Comparison of ENCODE assay signal across 23 cellular contexts in the genomic region with DNA sequence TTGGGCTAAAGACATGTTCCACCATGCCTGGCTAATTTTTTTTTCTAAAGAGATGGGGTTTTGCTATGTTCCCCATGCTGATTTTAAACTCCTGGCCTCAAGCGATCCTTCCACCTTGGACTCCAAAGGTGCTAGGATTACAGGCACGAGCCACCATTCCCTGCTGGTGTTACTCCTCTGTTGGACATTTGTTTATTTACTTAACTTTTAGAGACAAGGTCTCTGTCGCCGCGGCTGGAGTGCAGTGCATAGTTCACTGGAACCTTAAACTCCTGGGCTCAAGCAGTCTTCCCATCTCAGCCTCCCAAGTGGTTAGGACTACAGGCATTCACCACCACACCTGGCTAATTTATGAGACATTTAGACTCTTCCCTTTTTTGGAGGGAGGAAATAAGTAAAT. TPM values are rescaled to one million over a fixed set of nuclear protein-coding genes. Genes with fewer than 3 reads are reported as not detected.
A peak's percentile ranks its signal among the peaks of the same experiment; 100 is the strongest.
DNase-seq lines count a peak whose midpoint lies in the region; ATAC-seq, FAIRE-seq and TF ChIP-seq lines count a peak whose summit lies in the region.
"Had no signal": no experiment of that assay in that cellular context is flagged by ENCODE, and none has a peak within 500 bp of the region (broad histone marks: within the 10 kb centered on the region; RNA-seq: fewer than 3 reads in every experiment).

No MANE protein-coding gene starts in this region.

- H3K4me2 ChIP-seq in GM23338 (no peak overlapping the region), neuronal stem cell (ENCODE audit: insufficient read depth, low read length, poor library complexity, severe bottlenecking) (no peak overlapping the region)

- no peaks in the 10 kb centered on the region for H3K27me3 ChIP-seq in GM23338 (ENCODE audit: insufficient read depth)
- no peaks in the 10 kb centered on the region for H3K27me3 ChIP-seq in neuronal stem cell (ENCODE audit: control insufficient read depth in 3 of 3, insufficient read depth in 3 of 3, low read depth in 1 of 3, low read length in 3 of 3)
- H3K27me3 ChIP-seq: BE2C had no signal

- H3K4me3 ChIP-seq in GM23338 (no peak overlapping the region), neuronal stem cell (ENCODE audit: low read length in 2 of 2) (no peak overlapping the region)
- H3K4me3 ChIP-seq: HAP-1, K562 had no signal

- no peak overlapping the region for H4K8ac ChIP-seq in neuronal stem cell (ENCODE audit: low read depth, low read length)

- H2AFZ ChIP-seq in GM23338 = no peak overlapping the region
- H2AFZ ChIP-seq in neuronal stem cell (ENCODE audit: low read length) = no peak overlapping the region

- H3K4me1 Mint-ChIP-seq in GM23338 (no peaks in the 10 kb centered on the region), WTC11 (no peaks in the 10 kb centered on the region)

- no peaks in the 10 kb centered on the region; the same call in none of the 2 replicates for H4K20me1 ChIP-seq in GM23338 (replicated peaks; ENCODE audit: insufficient read depth)

- H3K9me2 ChIP-seq in GM23338 (ENCODE audit: insufficient read depth) = no peaks in the 10 kb centered on the region

- no peak overlapping the region for H3K18ac ChIP-seq in neuronal stem cell (ENCODE audit: low read length)

- H4K91ac ChIP-seq in neuronal stem cell (ENCODE audit: low read depth, low read length, poor library complexity) = no peak overlapping the region

- POLR2A ChIA-PET in WTC11 (lab: Charles Lee) = no interaction called here

- no peak overlapping the region for H2BK15ac ChIP-seq in neuronal stem cell (ENCODE audit: low read length)

- no peak overlapping the region for H2BK120ac ChIP-seq in neuronal stem cell (ENCODE audit: low read depth, low read length)

- ATAC-seq in GM23338 = no peak
- ATAC-seq in WTC11 = no peak
- ATAC-seq in left lobe of liver = peak; percentile 70
- ATAC-seq in HG03135 (IDR thresholded peaks at IDR 0.05; ENCODE audit: unreplicated experiment) = no peak
- ATAC-seq: K562 had no signal

- peak overlapping the region; percentile 52; the same call in 1 of the 2 replicates for H3K27ac ChIP-seq in GM23338 (ENCODE audit: low read depth)
- H3K27ac ChIP-seq in neuronal stem cell (replicated peaks; ENCODE audit: low read length) = no peak overlapping the region

- H2BK5ac ChIP-seq in neuronal stem cell (ENCODE audit: low read length) = no peak overlapping the region

- TF ChIP-seq CTCF in GM23338 (conservative IDR thresholded peaks at IDR 0.05; ENCODE audit: low read depth in 2 of 2) (no peak), WTC11 (IDR thresholded peaks at IDR 0.05) (no peak)

- no peaks in the 10 kb centered on the region for H3K4me1 ChIP-seq in GM23338 (ENCODE audit: insufficient read depth)
- H3K4me1 ChIP-seq in neuronal stem cell (ENCODE audit: control insufficient read depth in 2 of 2, insufficient read depth in 1 of 2, low read depth in 1 of 2, low read length in 2 of 2) = no peaks in the 10 kb centered on the region
- H3K4me1 ChIP-seq: BE2C, HAP-1 had no signal

- H2BK12ac ChIP-seq in neuronal stem cell (ENCODE audit: low read length) = no peak overlapping the region

- FAIRE-seq in GM19239 (lab: Jason Lieb, UNC) = no peak
- FAIRE-seq: GM12892, GM18507, K562 had no signal

- no peaks in the 10 kb centered on the region for H3K9me3 ChIP-seq in neuronal stem cell (replicated peaks in 1 of 2; ENCODE audit: control insufficient read depth in 2 of 2, insufficient read depth in 1 of 2, low read depth in 1 of 2, low read length in 2 of 2)
- H3K9me3 ChIP-seq: BE2C, HAP-1 had no signal

- CTCF ChIA-PET in WTC11 (lab: Charles Lee) = interaction anchor here (1.3 kb wide), 1 partner anchor 210 kb away, joined by 4 read pairs; no protein-coding TSS in a partner anchor

- peaks cover 14% of the 10 kb centered on the region; the same call in 1 of the 2 replicates for H3F3A ChIP-seq in GM23338 (replicated peaks; ENCODE audit: low read depth)

- H3K27me3 Mint-ChIP-seq in GM23338 (ENCODE audit: insufficient read depth, low read depth, poor library complexity) (no peaks in the 10 kb centered on the region), WTC11 (ENCODE audit: low read depth) (no peaks in the 10 kb centered on the region)
- H3K27me3 Mint-ChIP-seq: CD4-positive, CD25-positive, alpha-beta regulatory T cell; CD8-positive, alpha-beta memory T cell had no signal

- H3K27ac Mint-ChIP-seq in GM23338 (peak overlapping the region; percentile 65; the same call in 1 of the 2 replicates), WTC11 (peak overlapping the region; percentile 82; the same call in 1 of the 2 replicates)
- H3K27ac Mint-ChIP-seq: CD4-positive, CD25-positive, alpha-beta regulatory T cell; CD8-positive, alpha-beta memory T cell had no signal

- H3K4me3 Mint-ChIP-seq in GM23338 (no peak overlapping the region), WTC11 (no peak overlapping the region)
- H3K4me3 Mint-ChIP-seq: CD4-positive, CD25-positive, alpha-beta regulatory T cell; CD8-positive, alpha-beta memory T cell had no signal

- H3K36me3 Mint-ChIP-seq in GM23338 (ENCODE audit: low read depth) (peaks cover 86% of the 10 kb centered on the region), WTC11 (peaks cover 66% of the 10 kb centered on the region)

- no peaks in the 10 kb centered on the region for H3K79me1 ChIP-seq in neuronal stem cell (ENCODE audit: low read depth, low read length)

- H3K23ac ChIP-seq in neuronal stem cell (ENCODE audit: low read depth, low read length, poor library complexity) = no peak overlapping the region

- no peak overlapping the region for H3K4ac ChIP-seq in neuronal stem cell (ENCODE audit: low read length)

- H2AK5ac ChIP-seq in neuronal stem cell (ENCODE audit: low read depth, low read length) = no peak overlapping the region

- no peak for DNase-seq in GM23338 (ENCODE audit: low spot score)
- no peak for DNase-seq in WTC11 (ENCODE audit: low spot score)
- DNase-seq in left lobe of liver (ENCODE audit: low spot score) = no peak
- no peak for DNase-seq in neuronal stem cell (ENCODE audit: low spot score)
- DNase-seq in GM19239 (ENCODE audit: insufficient read length, low spot score) = no peak
- DNase-seq in activated naive CD4-positive, alpha-beta T cell treated with Interleukin-2 at 50 U/mL for 16 hours = no peak
- DNase-seq in GF-D8 (lab: John Stamatoyannopoulos, UW) = no peak
- DNase-seq: BE2C; C1 segment of cervical spinal cord; CD4-positive, CD25-positive, alpha-beta regulatory T cell; CD8-positive, alpha-beta memory T cell; COR-L47; DMS 273 treated with DMSO at 0.1 percent for 48 hours; DMS53; DND-41; EL; GOT3; IMR-90 had no signal

- no CpG with 5 or more reads among the region's 5 CpGs for WGBS in neuronal stem cell (ENCODE audit: extremely low coverage in 2 of 2, insufficient read length in 2 of 2, insufficient replicate concordance in 1 of 2), 2 donors

- H3K36me3 ChIP-seq in GM23338 (ENCODE audit: insufficient read depth) (peaks cover 79% of the 10 kb centered on the region), neuronal stem cell (replicated peaks in 1 of 2; ENCODE audit: control insufficient read depth in 2 of 2, insufficient read depth in 2 of 2, low read length in 2 of 2) (peaks cover 37 to 98% of the 10 kb centered on the region in 2 donors)

- peak overlapping the region; percentile 21 for H3K14ac ChIP-seq in neuronal stem cell (ENCODE audit: low read length)

- H3K79me2 ChIP-seq in GM23338 (replicated peaks; ENCODE audit: insufficient read depth) = peaks cover 22% of the 10 kb centered on the region

- H3K9me3 Mint-ChIP-seq in GM23338 = no peaks in the 10 kb centered on the region
- H3K9me3 Mint-ChIP-seq in WTC11 = no peaks in the 10 kb centered on the region
- H3K9me3 Mint-ChIP-seq: CD4-positive, CD25-positive, alpha-beta regulatory T cell; CD8-positive, alpha-beta memory T cell had no signal

- no peak overlapping the region for H3K9ac ChIP-seq in neuronal stem cell (ENCODE audit: low read depth, low read length, poor library complexity)

TF ChIP-seq in GM23338, 12 proteins besides CTCF, POLR2A, EP300 and RAD21 (continues in another document):
- TF ChIP-seq STAT1 (IDR thresholded peaks at IDR 0.05; ENCODE audit: unreplicated experiment) = no peak
- TF ChIP-seq EZH2 (IDR thresholded peaks at IDR 0.05; ENCODE audit: low read depth, unreplicated experiment) = no peak
- TF ChIP-seq POLR2AphosphoS5 (IDR thresholded peaks at IDR 0.05; ENCODE audit: low read depth) = no peak

TF ChIP-seq in WTC11, 78 proteins besides CTCF, POLR2A, EP300 and RAD21 (continues in another document):
- TF ChIP-seq ELF4 (CRISPR knock-in tag; IDR thresholded peaks at IDR 0.05; ENCODE audit: low read depth) (no peak), PRRX2 (CRISPR knock-in tag; IDR thresholded peaks at IDR 0.05) (no peak), GRHL2 (CRISPR knock-in tag; IDR thresholded peaks at IDR 0.05; ENCODE audit: insufficient replicate concordance, severe bottlenecking) (no peak), ZNF396 (CRISPR knock-in tag; IDR thresholded peaks at IDR 0.05; ENCODE audit: borderline replicate concordance) (no peak)

RNA-seq across cellular contexts. Expression of a gene that starts 38.9 kb away (rescaled TPM):
- 84.1 and 118 TPM in 2 replicates for total RNA-seq in GM23338 (2014; rRNA removed; shearing (Covaris generic))
- polyA plus RNA-seq in GM23338 (2016; fragmentation: Nextera tagmentation; extraction: Ambion mirVana) = 103 and 121 TPM in 2 replicates
- total RNA-seq in WTC11 (2021) (75.0 to 95.4 TPM (median 79.7 TPM) in 3 replicates), left lobe of liver (17.4 TPM)
- 92.0 TPM for polyA plus RNA-seq in neuronal stem cell (2013, experiment 1 of 2)
- polyA plus RNA-seq in neuronal stem cell (2013, experiment 2 of 2) = 106 TPM
